ENCODE assay signal across 22 cellular contexts in the genomic region with DNA sequence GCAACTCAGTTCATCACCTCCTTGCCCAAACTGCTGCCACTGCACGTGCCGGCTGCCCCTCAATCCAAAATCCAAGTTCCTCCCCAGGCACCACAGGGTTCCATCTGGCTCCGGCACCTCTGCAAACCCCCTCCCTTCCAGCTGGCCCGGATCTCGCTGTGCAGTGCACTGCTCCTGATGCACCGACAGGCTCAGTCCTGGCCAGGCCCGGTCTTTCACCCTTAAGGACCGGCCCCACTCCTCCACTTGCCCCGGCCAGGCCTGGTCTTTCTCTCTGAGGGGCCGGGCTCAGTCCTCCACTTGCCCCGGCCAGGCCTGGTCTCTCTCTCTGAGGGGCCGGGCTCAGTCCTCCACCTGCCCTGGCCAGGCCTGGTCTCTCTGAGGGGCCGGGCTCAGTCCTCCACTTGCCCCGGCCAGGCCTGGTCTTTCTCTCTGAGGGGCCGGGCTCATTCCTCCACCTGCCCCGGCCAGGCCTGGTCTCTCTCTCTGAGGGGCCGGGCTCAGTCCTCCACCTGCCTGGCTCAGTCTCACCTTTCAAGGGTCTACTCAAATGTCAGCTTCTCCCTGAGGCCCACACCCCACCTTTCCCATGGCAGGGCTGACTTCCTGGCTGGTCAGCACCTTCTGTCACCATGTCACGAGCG. TPM values are rescaled to one million over a fixed set of nuclear protein-coding genes. Genes with fewer than 3 reads are reported as not detected.
DNase-seq lines count a peak whose midpoint lies in the region; ATAC-seq, FAIRE-seq and TF ChIP-seq lines count a peak whose summit lies in the region.
"Had no signal": no experiment of that assay in that cellular context is flagged by ENCODE, and none has a peak within 500 bp of the region (broad histone marks: within the 10 kb centered on the region; RNA-seq: fewer than 3 reads in every experiment).

No MANE protein-coding gene starts in this region.

- H3K36me3 Mint-ChIP-seq in dendritic cell treated with granulocyte-macrophage colony-stimulating factor and Interleukin-4, amounts not matched to agents 40 ng/mL and 50 ng/mL, for 4 days (ENCODE audit: low read depth) = peaks cover 50% of the 10 kb centered on the region

- peaks cover 83% of the 10 kb centered on the region for H3K4me1 Mint-ChIP-seq in dendritic cell treated with granulocyte-macrophage colony-stimulating factor and Interleukin-4, amounts not matched to agents 40 ng/mL and 50 ng/mL, for 4 days (ENCODE audit: low read depth)

- TF ChIP-seq POLR2A in GM12891 (IDR thresholded peaks at IDR 0.05; ENCODE audit: low read depth, low read length) = no peak

- no peak for FAIRE-seq in GM12891 (lab: Jason Lieb, UNC)

- TF ChIP-seq CTCF in neutrophil (IDR thresholded peaks at IDR 0.05) = no peak
- no peak for TF ChIP-seq CTCF in MM.1S (IDR thresholded peaks at IDR 0.05; ENCODE audit: low read length)
- no peak for TF ChIP-seq CTCF in omental fat pad (IDR thresholded peaks at IDR 0.05)

- no peak overlapping the region for H3K9ac ChIP-seq in MM.1S (ENCODE audit: low read length)

- no peaks in the 10 kb centered on the region for H3K9me2 ChIP-seq in MM.1S (replicated peaks; ENCODE audit: insufficient read depth, low read length)

- H3K27ac Mint-ChIP-seq in dendritic cell treated with granulocyte-macrophage colony-stimulating factor and Interleukin-4, amounts not matched to agents 40 ng/mL and 50 ng/mL, for 4 days = peak overlapping the region; percentile 61

- ATAC-seq in omental fat pad (ENCODE audit: low FRiP score) = no peak
- ATAC-seq: mucosa of descending colon had no signal

- no peak overlapping the region for H3K4me3 Mint-ChIP-seq in dendritic cell treated with granulocyte-macrophage colony-stimulating factor and Interleukin-4, amounts not matched to agents 40 ng/mL and 50 ng/mL, for 4 days

- peaks cover 12% of the 10 kb centered on the region for H4K20me1 ChIP-seq in MM.1S (ENCODE audit: insufficient read depth, low read length)

- H3K27ac ChIP-seq in neutrophil (peak overlapping the region; percentile 88), MM.1S (ENCODE audit: low read length) (no peak overlapping the region)
- H3K27ac ChIP-seq: 22Rv1, transverse colon had no signal

- peaks cover 5% of the 10 kb centered on the region for H3K36me3 ChIP-seq in neutrophil
- H3K36me3 ChIP-seq in MM.1S (replicated peaks; ENCODE audit: insufficient read depth, low read length) = no peaks in the 10 kb centered on the region
- H3K36me3 ChIP-seq: transverse colon had no signal

- H3K4me3 ChIP-seq in neutrophil (ENCODE audit: low read depth in 1 of 2, low read length in 1 of 2) (no peak overlapping the region), MM.1S (ENCODE audit: low read length) (no peak overlapping the region)
- H3K4me3 ChIP-seq: mucosa of descending colon, transverse colon had no signal

- peaks cover 95 to 99% of the 10 kb centered on the region in 2 experiments for H3K4me1 ChIP-seq in neutrophil (ENCODE audit: control insufficient read depth in 1 of 2, insufficient read depth in 1 of 2, low read depth in 1 of 2, low read length in 1 of 2)
- no peaks in the 10 kb centered on the region for H3K4me1 ChIP-seq in MM.1S (ENCODE audit: low read length)

- no peaks in the 10 kb centered on the region for H3K27me3 Mint-ChIP-seq in dendritic cell treated with granulocyte-macrophage colony-stimulating factor and Interleukin-4, amounts not matched to agents 40 ng/mL and 50 ng/mL, for 4 days
- H3K27me3 Mint-ChIP-seq: CD4-positive, CD25-positive, alpha-beta regulatory T cell had no signal

- no peaks in the 10 kb centered on the region for H3K9me3 ChIP-seq in neutrophil
- H3K9me3 ChIP-seq in MM.1S (replicated peaks; ENCODE audit: insufficient read depth, low read length) = no peaks in the 10 kb centered on the region
- H3K9me3 ChIP-seq: mucosa of descending colon, transverse colon had no signal

- DNase-seq in NCI-H2029 (lab: John Stamatoyannopoulos, UW) = peak; percentile 48
- DNase-seq in NCI-H2029 treated with DMSO at 0.1 percent for 48 hours (lab: John Stamatoyannopoulos, UW) = no peak
- DNase-seq in GM12891 (ENCODE audit: insufficient read length, low spot score) = no peak
- no peak for DNase-seq in MM.1S
- no peak for DNase-seq in COR-L47 (lab: John Stamatoyannopoulos, UW)
- no peak for DNase-seq in omental fat pad (ENCODE audit: low spot score)
- DNase-seq: activated CD4-positive, alpha-beta T cell treated with anti-CD3 and anti-CD28 coated beads, Interleukin-2, amount 50 U/mL, for 48 hours; activated effector memory CD4-positive, alpha-beta T cell treated with Interleukin-2 at 50 U/mL for 16 hours; CD4-positive, CD25-positive, alpha-beta regulatory T cell; foreskin fibroblast; GF-D8; mucosa of descending colon; NCI-H1930; NK-92 treated with Interleukin-12 subunit alpha and Interleukin-12 subunit beta, amount 100 ng/mL, for 24 hours; SHP77; stimulated activated CD4-positive, alpha-beta T cell treated with anti-CD3 and anti-CD28 coated beads, Interleukin-2, amount 100 ng/mL, for 24 hours; stimulated activated CD8-positive, alpha-beta memory T cell treated with anti-CD3 and anti-CD28 coated beads, Interleukin-4, amount 100 ng/mL, for 48 hours; transverse colon had no signal

- no peaks in the 10 kb centered on the region for H3K9me3 Mint-ChIP-seq in dendritic cell treated with granulocyte-macrophage colony-stimulating factor and Interleukin-4, amounts not matched to agents 40 ng/mL and 50 ng/mL, for 4 days
- H3K9me3 Mint-ChIP-seq: CD4-positive, CD25-positive, alpha-beta regulatory T cell; T-helper 2 cell treated with Interferon-gamma antibody and Interleukin-4, amounts not matched to agents 5 μg/mL and 100 μg/mL, for 36 hours had no signal

- no peak overlapping the region for H3K4me2 ChIP-seq in MM.1S (ENCODE audit: low read depth, low read length)

- no peak overlapping the region for H2AFZ ChIP-seq in MM.1S (ENCODE audit: low read length)

- intact Hi-C loops in dendritic cell treated with granulocyte-macrophage colony-stimulating factor and Interleukin-4, amounts not matched to agents 40 ng/mL and 50 ng/mL, for 4 days (cut with micrococcal nuclease) = no loop called here

- no peaks in the 10 kb centered on the region for H3F3A ChIP-seq in MM.1S (ENCODE audit: insufficient read depth, low read length)

- H3K27me3 ChIP-seq in neutrophil = no peaks in the 10 kb centered on the region
- no peaks in the 10 kb centered on the region for H3K27me3 ChIP-seq in MM.1S (replicated peaks; ENCODE audit: insufficient read depth, low read length)
- H3K27me3 ChIP-seq: transverse colon had no signal

- peaks cover 100% of the 10 kb centered on the region for H3K79me2 ChIP-seq in MM.1S (ENCODE audit: low read length)

TF ChIP-seq in GM12891, 5 proteins besides CTCF, POLR2A, EP300 and RAD21:
- TF ChIP-seq POLR2AphosphoS5 (IDR thresholded peaks at IDR 0.05; ENCODE audit: low read depth, low read length) (0 out of 2 replicates have a peak, but pooled peaks have one; percentile 14), POU2F2 (IDR thresholded peaks at IDR 0.05; ENCODE audit: low read depth, low read length) (no peak)
TF ChIP-seq in GM12891: peak in this region for 1.

RNA-seq across cellular contexts. Expression of gene ZNF787, which starts 6.9 kb away (rescaled TPM):
- polyA plus RNA-seq in GM12891 (2012; ENCODE audit: low read depth, missing spikeins) = 16.4 TPM
- total RNA-seq in omental fat pad = 10 to 100 TPM; 10.9 to 18.6 (median 12.0) TPM

RNA-seq across cellular contexts. Expression of gene ZNF444, which starts 26.9 kb away (rescaled TPM):
- 15.0 TPM for polyA plus RNA-seq in GM12891 (2012; ENCODE audit: low read depth, missing spikeins)
- total RNA-seq in omental fat pad = 10 to 100 TPM; 10.4 to 14.2 (median 13.1) TPM
